8 cellular contexts compared by ENCODE assay signal in the genomic region with DNA sequence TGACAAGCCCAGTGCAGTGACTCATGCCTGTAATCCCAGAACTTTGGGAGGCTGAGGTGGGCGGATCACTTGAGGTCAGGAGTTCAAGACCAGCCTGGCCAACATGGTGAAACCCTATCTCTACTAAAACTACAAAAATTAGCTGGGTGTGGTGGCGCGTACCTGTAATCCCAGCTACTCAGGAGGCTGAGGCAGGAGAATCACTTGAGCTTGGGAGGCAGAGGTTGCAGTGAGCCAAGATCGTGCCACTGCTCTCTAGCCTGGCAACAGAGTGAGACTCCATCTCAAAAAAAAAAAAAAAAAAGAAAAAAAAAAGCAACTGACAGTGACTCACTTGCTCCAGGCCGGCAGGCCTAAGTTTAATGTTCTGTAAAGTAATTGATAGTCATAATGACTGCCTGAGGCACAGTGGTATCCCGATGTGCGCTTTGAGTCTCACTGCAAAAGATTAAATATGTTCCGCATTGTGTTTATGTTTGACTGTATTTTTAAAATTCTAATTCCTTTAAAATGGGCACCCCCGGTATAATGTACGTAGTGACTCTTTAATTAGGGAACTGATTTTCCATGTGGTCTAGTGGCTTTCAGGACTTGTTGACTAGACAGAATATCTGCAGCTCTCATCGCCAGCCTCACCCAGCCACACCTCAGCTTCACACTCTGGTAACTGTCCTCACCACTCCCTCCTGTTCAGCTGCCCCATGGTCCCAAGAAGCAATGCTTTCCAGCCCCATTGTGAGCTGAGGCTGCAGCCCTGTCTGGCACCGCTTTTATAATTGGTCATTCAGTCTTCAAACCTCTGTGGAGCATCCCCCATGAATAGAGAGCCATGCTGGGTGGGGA. TPM values are rescaled to one million over a fixed set of nuclear protein-coding genes. Genes with fewer than 3 reads are reported as not detected.
DNase-seq lines count a peak whose midpoint lies in the region; ATAC-seq, FAIRE-seq and TF ChIP-seq lines count a peak whose summit lies in the region.
"Not testable (repeated sequence)": the region's sequence is repeated elsewhere in the genome, so short reads cannot be mapped to it uniquely, and the experiment has no call there.

No MANE protein-coding gene starts in this region.

- H3K9me3 ChIP-seq in CD4-positive, CD25-positive, alpha-beta regulatory T cell (ENCODE audit: control insufficient read depth in 2 of 2, low read length in 2 of 2): not testable (repeated sequence)

- peak overlapping the region; percentile 29 to 89 (median 68) for H3K4me3 Mint-ChIP-seq in CD4-positive, CD25-positive, alpha-beta regulatory T cell
- H3K4me3 Mint-ChIP-seq in activated CD4-positive, alpha-beta T cell treated with anti-CD3 and anti-CD28 coated beads, Interleukin-2, amount 10 ng/mL, durations not matched to agents 7 days and 5 days: not testable (repeated sequence)
- peak overlapping the region; percentile 89 for H3K4me3 Mint-ChIP-seq in natural killer cell

- ATAC-seq in CD4-positive, CD25-positive, alpha-beta regulatory T cell (ENCODE audit: low read depth in 2 of 2): not testable (repeated sequence)
- ATAC-seq in natural killer cell: peak; percentile 15 to 34 (median 29)

- H3K4me1 Mint-ChIP-seq in CD4-positive, CD25-positive, alpha-beta regulatory T cell: peaks cover 24 to 57% (median 43%) of the 10 kb centered on the region in 4 donors
- H3K4me1 Mint-ChIP-seq in activated CD4-positive, alpha-beta T cell treated with anti-CD3 and anti-CD28 coated beads, Interleukin-2, amount 10 ng/mL, durations not matched to agents 7 days and 5 days: peaks cover 61% of the 10 kb centered on the region
- peaks cover 51 to 52% of the 10 kb centered on the region in 2 donors for H3K4me1 Mint-ChIP-seq in natural killer cell

- peak overlapping the region; percentile 26 for H3K4me3 ChIP-seq in CD4-positive, CD25-positive, alpha-beta regulatory T cell (ENCODE audit: low read depth, low read length)
- not testable (repeated sequence) for H3K4me3 ChIP-seq in astrocyte of the spinal cord (ENCODE audit: low read depth, low read length); foreskin fibroblast (ENCODE audit: low read depth in 1 of 2, low read length in 2 of 2)

- peak overlapping the region; percentile 68 for H3K27ac ChIP-seq in CD4-positive, CD25-positive, alpha-beta regulatory T cell (ENCODE audit: insufficient read depth, low read length, poor library complexity, severe bottlenecking)
- H3K27ac ChIP-seq in substantia nigra (ENCODE audit: low read depth, low read length, poor library complexity, severe bottlenecking): peak overlapping the region; percentile 99

- H3K27ac Mint-ChIP-seq in CD4-positive, CD25-positive, alpha-beta regulatory T cell: peak overlapping the region; percentile 85 to 99 (median 96)
- peak overlapping the region; percentile 92 for H3K27ac Mint-ChIP-seq in activated CD4-positive, alpha-beta T cell treated with anti-CD3 and anti-CD28 coated beads, Interleukin-2, amount 10 ng/mL, durations not matched to agents 7 days and 5 days
- H3K27ac Mint-ChIP-seq in natural killer cell: peak overlapping the region; percentile 97 to 98

- H3K36me3 Mint-ChIP-seq in CD4-positive, CD25-positive, alpha-beta regulatory T cell; activated CD4-positive, alpha-beta T cell treated with anti-CD3 and anti-CD28 coated beads, Interleukin-2, amount 10 ng/mL, durations not matched to agents 7 days and 5 days (ENCODE audit: low read depth); natural killer cell: not testable (repeated sequence)

- in situ Hi-C loops in astrocyte of the spinal cord (cut with HindIII; ENCODE audit: low sequenced_read_pairs): not testable (repeated sequence)

- intact Hi-C loops in natural killer cell (cut with micrococcal nuclease): loop anchor here (2.0 to 10.0 kb wide), 2 partner anchors 13 to 205 kb away; no protein-coding TSS in a partner anchor

- H3K27me3 ChIP-seq in CD4-positive, CD25-positive, alpha-beta regulatory T cell (ENCODE audit: control insufficient read depth, insufficient read depth, low read length): not testable (repeated sequence)

- H3K4me1 ChIP-seq in CD4-positive, CD25-positive, alpha-beta regulatory T cell (ENCODE audit: control insufficient read depth, insufficient read depth, low read length, poor library complexity, severe bottlenecking): peaks cover 46% of the 10 kb centered on the region

- CTCF ChIA-PET in activated CD4-positive, alpha-beta T cell treated with anti-CD3 and anti-CD28 coated beads, Interleukin-2, amount 10 ng/mL, durations not matched to agents 7 days and 5 days (lab: Charles Lee): interaction anchor here (0.5 to 1.9 kb wide), 5 partner anchors 7 to 42 kb away, joined by 3 to 5 read pairs (median 4); no protein-coding TSS in a partner anchor

- peak; percentile 42 for FAIRE-seq in RCC 7860 (lab: Jason Lieb, UNC)

- TF ChIP-seq CTCF in astrocyte of the spinal cord (IDR thresholded peaks at IDR 0.05; ENCODE audit: low read depth, low read length); foreskin fibroblast (IDR thresholded peaks at IDR 0.05; ENCODE audit: low read depth, low read length); natural killer cell (IDR thresholded peaks at IDR 0.05): not testable (repeated sequence)

- H3K27me3 Mint-ChIP-seq in CD4-positive, CD25-positive, alpha-beta regulatory T cell; activated CD4-positive, alpha-beta T cell treated with anti-CD3 and anti-CD28 coated beads, Interleukin-2, amount 10 ng/mL, durations not matched to agents 7 days and 5 days; natural killer cell (ENCODE audit: low read depth in 2 of 2): not testable (repeated sequence)

- DNase-seq in CD4-positive, CD25-positive, alpha-beta regulatory T cell; activated CD4-positive, alpha-beta T cell treated with anti-CD3 and anti-CD28 coated beads, Interleukin-2, amount 10 ng/mL, durations not matched to agents 7 days and 5 days; natural killer cell: not testable (repeated sequence)
- peak in 44 of 76 experiments; percentile 4 to 66 (median 26) for DNase-seq in HUDEP-2 (lab: John Stamatoyannopoulos, UW; ENCODE audit: unreplicated experiment in 76 of 76)
- DNase-seq in RCC 7860 (ENCODE audit: low spot score): peak; percentile 40
- peak; percentile 71 for DNase-seq in astrocyte of the spinal cord (ENCODE audit: low read depth, low spot score)
- DNase-seq in foreskin fibroblast: peak; percentile 52 to 75
- peak in 1 of 49 donors; percentile 25 for DNase-seq in substantia nigra (lab: John Stamatoyannopoulos, UW)

- POLR2A ChIA-PET in activated CD4-positive, alpha-beta T cell treated with anti-CD3 and anti-CD28 coated beads, Interleukin-2, amount 10 ng/mL, durations not matched to agents 7 days and 5 days (lab: Charles Lee): interaction anchor here (0.6 kb wide), 1 partner anchor 66 kb away, joined by 4 read pairs; no protein-coding TSS in a partner anchor

- not testable (repeated sequence) for H3K36me3 ChIP-seq in CD4-positive, CD25-positive, alpha-beta regulatory T cell (ENCODE audit: control insufficient read depth, insufficient read depth, low read length)

- H3K9me3 Mint-ChIP-seq in CD4-positive, CD25-positive, alpha-beta regulatory T cell; activated CD4-positive, alpha-beta T cell treated with anti-CD3 and anti-CD28 coated beads, Interleukin-2, amount 10 ng/mL, durations not matched to agents 7 days and 5 days; natural killer cell: not testable (repeated sequence)

RNA-seq across cellular contexts. Expression of a gene that starts 24.9 kb away (rescaled TPM):
- 47.8 TPM for total RNA-seq in CD4-positive, CD25-positive, alpha-beta regulatory T cell
- polyA plus RNA-seq in CD4-positive, CD25-positive, alpha-beta regulatory T cell: 100 to 1,000 TPM; 133 to 160 (median 137) TPM
- total RNA-seq in activated CD4-positive, alpha-beta T cell treated with anti-CD3 and anti-CD28 coated beads, Interleukin-2, amount 10 ng/mL, durations not matched to agents 7 days and 5 days: 100 to 1,000 TPM; 132 to 153 TPM
- 10 to 100 TPM; 49.6 to 66.2 (median 60.3) TPM for total RNA-seq in natural killer cell

RNA-seq across cellular contexts. Expression of a gene that starts 27.7 kb away (rescaled TPM):
- 34.4 TPM for total RNA-seq in CD4-positive, CD25-positive, alpha-beta regulatory T cell
- 10 to 100 TPM in 3 of 4 donors, 1 to 10 TPM in 1; 8.9 to 22.3 (median 14.9) TPM for polyA plus RNA-seq in CD4-positive, CD25-positive, alpha-beta regulatory T cell
- total RNA-seq in activated CD4-positive, alpha-beta T cell treated with anti-CD3 and anti-CD28 coated beads, Interleukin-2, amount 10 ng/mL, durations not matched to agents 7 days and 5 days: 10 to 100 TPM; 32.1 to 36.2 TPM
- total RNA-seq in natural killer cell: 10 to 100 TPM; 53.8 to 79.1 (median 73.3) TPM
